Comparison of ENCODE assay signal across 35 cellular contexts in the genomic region with DNA sequence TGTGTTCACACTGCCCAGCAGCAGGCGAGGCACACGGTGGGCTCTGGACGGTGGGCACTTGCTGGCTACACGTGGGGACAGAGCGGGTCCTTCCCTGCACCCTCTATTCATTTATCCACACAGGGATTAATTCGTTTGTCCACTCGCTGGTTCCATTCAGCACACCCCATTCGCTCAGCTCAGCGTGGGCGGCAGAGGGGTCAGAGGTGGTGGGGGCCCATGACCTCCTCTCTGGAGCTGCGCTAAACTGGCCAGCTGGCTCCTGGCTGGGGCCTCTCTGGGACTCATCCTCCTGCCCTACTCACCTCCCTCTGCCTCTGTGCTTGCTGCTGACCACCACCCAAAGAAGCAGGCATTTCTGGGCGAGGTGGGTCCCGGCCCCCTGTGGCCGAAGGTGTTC. TPM values are rescaled to one million over a fixed set of nuclear protein-coding genes. Genes with fewer than 3 reads are reported as not detected.
"Had no signal": no experiment of that assay in that cellular context is flagged by ENCODE, and none has a peak within 500 bp of the region (broad histone marks: within the 10 kb centered on the region; RNA-seq: fewer than 3 reads in every experiment).

No MANE protein-coding gene starts in this region.

- FAIRE-seq: astrocyte, bronchial epithelial cell had no signal

- DNase-seq: activated CD4-positive, alpha-beta memory T cell treated with anti-CD3 and anti-CD28 coated beads for 36 hours; activated CD4-positive, alpha-beta T cell treated with anti-CD3 and anti-CD28 coated beads for 36 hours; activated CD4-positive, alpha-beta T cell treated with anti-CD3 and anti-CD28 coated beads, Interleukin-2, amount 10 ng/mL, durations not matched to agents 24 days and 14 days; activated CD4-positive, CD25-positive, alpha-beta regulatory T cell; activated CD4-positive, CD25-positive, alpha-beta regulatory T cell treated with anti-CD3 and anti-CD28 coated beads, Interleukin-2, amount 50 U/mL, for 72 hours; activated CD8-positive, alpha-beta memory T cell treated with anti-CD3 and anti-CD28 coated beads, Interleukin-2, amount 10 ng/mL, durations not matched to agents 7 days and 5 days; activated CD8-positive, alpha-beta memory T cell treated with anti-CD3 and anti-CD28 coated beads, Interleukin-2, amount 50 U/mL, for 4 hours; activated CD8-positive, alpha-beta T cell treated with anti-CD3 and anti-CD28 coated beads, Interleukin-2, amount 10 ng/mL, durations not matched to agents 7 days and 5 days; activated gamma-delta T cell; activated naive CD4-positive, alpha-beta T cell; activated naive CD4-positive, alpha-beta T cell treated with anti-CD3 and anti-CD28 coated beads, Interleukin-2, amount 10 ng/mL, durations not matched to agents 7 days and 5 days; activated naive CD8-positive, alpha-beta T cell treated with anti-CD3 and anti-CD28 coated beads, Interleukin-2, amount 10 ng/mL, durations not matched to agents 7 days and 5 days; activated T-cell treated with anti-CD3 and anti-CD28 coated beads for 4 hours; activated T-cell treated with anti-CD3 and anti-CD28 coated beads, Interleukin-2, amount 50 U/mL, for 24 hours; activated T-cell treated with anti-CD3 and anti-CD28 coated beads, Interleukin-2, amount 50 U/mL, for 72 hours; brain microvascular endothelial cell; dorsolateral prefrontal cortex; effector CD4-positive, alpha-beta T cell; effector memory CD8-positive, alpha-beta T cell; foreskin keratinocyte; gastrocnemius medialis; glutamatergic neuron; heart left ventricle; T-helper 2 cell had no signal

- H3K4me3 ChIP-seq: coronary artery, dorsolateral prefrontal cortex, esophagus muscularis mucosa, gastrocnemius medialis, heart left ventricle had no signal

- H3K9me3 Mint-ChIP-seq: activated CD4-positive, alpha-beta memory T cell treated with anti-CD3 and anti-CD28 coated beads for 36 hours; activated CD4-positive, alpha-beta T cell treated with anti-CD3 and anti-CD28 coated beads, Interleukin-2, amount 10 ng/mL, durations not matched to agents 24 days and 14 days; activated naive CD4-positive, alpha-beta T cell treated with anti-CD3 and anti-CD28 coated beads, Interleukin-2, amount 10 ng/mL, durations not matched to agents 7 days and 5 days; activated naive CD4-positive, alpha-beta T cell treated with anti-CD3 and anti-CD28 coated beads, Interleukin-2, amount 50 U/mL, for 72 hours; activated naive CD8-positive, alpha-beta T cell treated with anti-CD3 and anti-CD28 coated beads, Interleukin-2, amount 10 ng/mL, durations not matched to agents 7 days and 5 days; activated T-cell treated with anti-CD3 and anti-CD28 coated beads, Interleukin-2, amount 50 U/mL, for 24 hours; activated T-cell treated with anti-CD3 and anti-CD28 coated beads, Interleukin-2, amount 50 U/mL, for 72 hours; central memory CD8-positive, alpha-beta T cell; dendritic cell treated with granulocyte-macrophage colony-stimulating factor and Interleukin-4, amounts not matched to agents 40 ng/mL and 50 ng/mL, for 4 days; effector memory CD8-positive, alpha-beta T cell had no signal

- H3K36me3 ChIP-seq: brain microvascular endothelial cell, esophagus muscularis mucosa, gastrocnemius medialis, heart left ventricle had no signal

- H3K4me3 Mint-ChIP-seq: activated CD4-positive, alpha-beta memory T cell treated with anti-CD3 and anti-CD28 coated beads for 36 hours; activated CD4-positive, alpha-beta T cell treated with anti-CD3 and anti-CD28 coated beads for 36 hours; activated CD4-positive, alpha-beta T cell treated with anti-CD3 and anti-CD28 coated beads, Interleukin-2, amount 10 ng/mL, durations not matched to agents 24 days and 14 days; activated CD8-positive, alpha-beta memory T cell treated with anti-CD3 and anti-CD28 coated beads, Interleukin-2, amount 10 ng/mL, durations not matched to agents 7 days and 5 days; activated CD8-positive, alpha-beta T cell treated with anti-CD3 and anti-CD28 coated beads, Interleukin-2, amount 10 ng/mL, durations not matched to agents 7 days and 5 days; activated naive CD4-positive, alpha-beta T cell treated with anti-CD3 and anti-CD28 coated beads, Interleukin-2, amount 10 ng/mL, durations not matched to agents 7 days and 5 days; activated naive CD8-positive, alpha-beta T cell treated with anti-CD3 and anti-CD28 coated beads, Interleukin-2, amount 10 ng/mL, durations not matched to agents 7 days and 5 days; activated T-cell treated with anti-CD3 and anti-CD28 coated beads, Interleukin-2, amount 50 U/mL, for 24 hours; activated T-cell treated with anti-CD3 and anti-CD28 coated beads, Interleukin-2, amount 50 U/mL, for 72 hours; central memory CD8-positive, alpha-beta T cell; dendritic cell treated with granulocyte-macrophage colony-stimulating factor and Interleukin-4, amounts not matched to agents 40 ng/mL and 50 ng/mL, for 4 days; effector memory CD8-positive, alpha-beta T cell had no signal

- H3K27me3 ChIP-seq: brain microvascular endothelial cell had no signal

- H3K27ac ChIP-seq: brain microvascular endothelial cell, coronary artery, dorsolateral prefrontal cortex, esophagus muscularis mucosa, foreskin keratinocyte, gastrocnemius medialis, heart left ventricle had no signal

- ATAC-seq: activated CD4-positive, alpha-beta T cell treated with anti-CD3 and anti-CD28 coated beads for 36 hours; activated CD8-positive, alpha-beta memory T cell treated with anti-CD3 and anti-CD28 coated beads, Interleukin-2, amount 10 ng/mL, durations not matched to agents 7 days and 5 days; activated CD8-positive, alpha-beta T cell treated with anti-CD3 and anti-CD28 coated beads, Interleukin-2, amount 10 ng/mL, durations not matched to agents 7 days and 5 days; activated naive CD4-positive, alpha-beta T cell treated with anti-CD3 and anti-CD28 coated beads, Interleukin-2, amount 50 U/mL, for 72 hours; activated T-cell treated with anti-CD3 and anti-CD28 coated beads, Interleukin-2, amount 50 U/mL, for 72 hours; effector memory CD8-positive, alpha-beta T cell; foreskin keratinocyte; gastrocnemius medialis; heart left ventricle had no signal

- H3K27ac Mint-ChIP-seq: activated CD4-positive, alpha-beta memory T cell treated with anti-CD3 and anti-CD28 coated beads for 36 hours; activated CD4-positive, alpha-beta T cell treated with anti-CD3 and anti-CD28 coated beads for 36 hours; activated CD4-positive, alpha-beta T cell treated with anti-CD3 and anti-CD28 coated beads, Interleukin-2, amount 10 ng/mL, durations not matched to agents 24 days and 14 days; activated CD8-positive, alpha-beta memory T cell treated with anti-CD3 and anti-CD28 coated beads, Interleukin-2, amount 10 ng/mL, durations not matched to agents 7 days and 5 days; activated CD8-positive, alpha-beta T cell treated with anti-CD3 and anti-CD28 coated beads, Interleukin-2, amount 10 ng/mL, durations not matched to agents 7 days and 5 days; activated naive CD4-positive, alpha-beta T cell treated with anti-CD3 and anti-CD28 coated beads, Interleukin-2, amount 10 ng/mL, durations not matched to agents 7 days and 5 days; activated naive CD4-positive, alpha-beta T cell treated with anti-CD3 and anti-CD28 coated beads, Interleukin-2, amount 50 U/mL, for 72 hours; activated naive CD8-positive, alpha-beta T cell treated with anti-CD3 and anti-CD28 coated beads, Interleukin-2, amount 10 ng/mL, durations not matched to agents 7 days and 5 days; activated T-cell treated with anti-CD3 and anti-CD28 coated beads, Interleukin-2, amount 50 U/mL, for 24 hours; activated T-cell treated with anti-CD3 and anti-CD28 coated beads, Interleukin-2, amount 50 U/mL, for 72 hours; dendritic cell treated with granulocyte-macrophage colony-stimulating factor and Interleukin-4, amounts not matched to agents 40 ng/mL and 50 ng/mL, for 4 days; effector memory CD8-positive, alpha-beta T cell had no signal

- H3K4me1 ChIP-seq: esophagus muscularis mucosa, foreskin keratinocyte, gastrocnemius medialis had no signal

- H3K9me3 ChIP-seq: esophagus muscularis mucosa, gastrocnemius medialis, heart left ventricle had no signal

- H3K4me1 Mint-ChIP-seq: activated CD4-positive, alpha-beta T cell treated with anti-CD3 and anti-CD28 coated beads for 36 hours; activated CD4-positive, alpha-beta T cell treated with anti-CD3 and anti-CD28 coated beads, Interleukin-2, amount 10 ng/mL, durations not matched to agents 24 days and 14 days; activated CD8-positive, alpha-beta memory T cell treated with anti-CD3 and anti-CD28 coated beads, Interleukin-2, amount 10 ng/mL, durations not matched to agents 7 days and 5 days; activated naive CD4-positive, alpha-beta T cell treated with anti-CD3 and anti-CD28 coated beads, Interleukin-2, amount 10 ng/mL, durations not matched to agents 7 days and 5 days; activated naive CD8-positive, alpha-beta T cell treated with anti-CD3 and anti-CD28 coated beads, Interleukin-2, amount 10 ng/mL, durations not matched to agents 7 days and 5 days; central memory CD8-positive, alpha-beta T cell had no signal

- H3K27me3 Mint-ChIP-seq: activated CD4-positive, alpha-beta T cell treated with anti-CD3 and anti-CD28 coated beads, Interleukin-2, amount 10 ng/mL, durations not matched to agents 24 days and 14 days; activated CD8-positive, alpha-beta memory T cell treated with anti-CD3 and anti-CD28 coated beads, Interleukin-2, amount 10 ng/mL, durations not matched to agents 7 days and 5 days; activated naive CD8-positive, alpha-beta T cell treated with anti-CD3 and anti-CD28 coated beads, Interleukin-2, amount 10 ng/mL, durations not matched to agents 7 days and 5 days had no signal

- H3K36me3 Mint-ChIP-seq: activated CD4-positive, alpha-beta memory T cell treated with anti-CD3 and anti-CD28 coated beads for 36 hours; activated CD8-positive, alpha-beta memory T cell treated with anti-CD3 and anti-CD28 coated beads, Interleukin-2, amount 10 ng/mL, durations not matched to agents 7 days and 5 days; activated naive CD4-positive, alpha-beta T cell treated with anti-CD3 and anti-CD28 coated beads, Interleukin-2, amount 10 ng/mL, durations not matched to agents 7 days and 5 days; activated naive CD4-positive, alpha-beta T cell treated with anti-CD3 and anti-CD28 coated beads, Interleukin-2, amount 50 U/mL, for 72 hours; activated naive CD8-positive, alpha-beta T cell treated with anti-CD3 and anti-CD28 coated beads, Interleukin-2, amount 10 ng/mL, durations not matched to agents 7 days and 5 days had no signal

RNA-seq across cellular contexts. Expression of a gene that starts 21.4 kb away (rescaled TPM):
- total RNA-seq: activated CD4-positive, alpha-beta memory T cell treated with anti-CD3 and anti-CD28 coated beads for 36 hours; activated CD4-positive, alpha-beta T cell treated with anti-CD3 and anti-CD28 coated beads for 36 hours; activated CD4-positive, alpha-beta T cell treated with anti-CD3 and anti-CD28 coated beads, Interleukin-2, amount 10 ng/mL, durations not matched to agents 24 days and 14 days; activated CD8-positive, alpha-beta memory T cell treated with anti-CD3 and anti-CD28 coated beads for 36 hours; activated CD8-positive, alpha-beta memory T cell treated with anti-CD3 and anti-CD28 coated beads, Interleukin-2, amount 10 ng/mL, durations not matched to agents 7 days and 5 days; activated CD8-positive, alpha-beta T cell treated with anti-CD3 and anti-CD28 coated beads, Interleukin-2, amount 10 ng/mL, durations not matched to agents 7 days and 5 days; activated naive CD4-positive, alpha-beta T cell treated with anti-CD3 and anti-CD28 coated beads, Interleukin-2, amount 50 U/mL, for 72 hours; activated naive CD8-positive, alpha-beta T cell treated with anti-CD3 and anti-CD28 coated beads, Interleukin-2, amount 10 ng/mL, durations not matched to agents 7 days and 5 days; activated T-cell treated with anti-CD3 and anti-CD28 coated beads, Interleukin-2, amount 50 U/mL, for 72 hours; cardiac septum; cerebellum; esophagus muscularis mucosa; foreskin keratinocyte; gastrocnemius medialis; heart left ventricle; T-helper 1 cell treated with Interleukin-12 subunit alpha and Interleukin-12 subunit beta and Interleukin-4 antibody, amounts not matched to agents 30 ng/mL and 1 ng/mL, for 36 hours had no signal
- polyA plus RNA-seq: foreskin keratinocyte, heart left ventricle had no signal

RNA-seq across cellular contexts. Expression of a gene that starts 27.0 kb away (rescaled TPM):
- total RNA-seq: activated CD4-positive, alpha-beta memory T cell treated with anti-CD3 and anti-CD28 coated beads for 36 hours; activated CD4-positive, alpha-beta T cell treated with anti-CD3 and anti-CD28 coated beads for 36 hours; activated CD4-positive, alpha-beta T cell treated with anti-CD3 and anti-CD28 coated beads, Interleukin-2, amount 10 ng/mL, durations not matched to agents 24 days and 14 days; activated CD8-positive, alpha-beta memory T cell treated with anti-CD3 and anti-CD28 coated beads for 36 hours; activated CD8-positive, alpha-beta memory T cell treated with anti-CD3 and anti-CD28 coated beads, Interleukin-2, amount 10 ng/mL, durations not matched to agents 7 days and 5 days; activated CD8-positive, alpha-beta T cell treated with anti-CD3 and anti-CD28 coated beads, Interleukin-2, amount 10 ng/mL, durations not matched to agents 7 days and 5 days; activated naive CD4-positive, alpha-beta T cell treated with anti-CD3 and anti-CD28 coated beads, Interleukin-2, amount 50 U/mL, for 72 hours; activated naive CD8-positive, alpha-beta T cell treated with anti-CD3 and anti-CD28 coated beads, Interleukin-2, amount 10 ng/mL, durations not matched to agents 7 days and 5 days; activated T-cell treated with anti-CD3 and anti-CD28 coated beads, Interleukin-2, amount 50 U/mL, for 72 hours; astrocyte; bronchial epithelial cell; cerebellum; foreskin keratinocyte; gastrocnemius medialis; T-helper 1 cell treated with Interleukin-12 subunit alpha and Interleukin-12 subunit beta and Interleukin-4 antibody, amounts not matched to agents 30 ng/mL and 1 ng/mL, for 36 hours had no signal
- polyA plus RNA-seq: foreskin keratinocyte had no signal
